ENCODE assay signal across 12 cellular contexts in the genomic region with DNA sequence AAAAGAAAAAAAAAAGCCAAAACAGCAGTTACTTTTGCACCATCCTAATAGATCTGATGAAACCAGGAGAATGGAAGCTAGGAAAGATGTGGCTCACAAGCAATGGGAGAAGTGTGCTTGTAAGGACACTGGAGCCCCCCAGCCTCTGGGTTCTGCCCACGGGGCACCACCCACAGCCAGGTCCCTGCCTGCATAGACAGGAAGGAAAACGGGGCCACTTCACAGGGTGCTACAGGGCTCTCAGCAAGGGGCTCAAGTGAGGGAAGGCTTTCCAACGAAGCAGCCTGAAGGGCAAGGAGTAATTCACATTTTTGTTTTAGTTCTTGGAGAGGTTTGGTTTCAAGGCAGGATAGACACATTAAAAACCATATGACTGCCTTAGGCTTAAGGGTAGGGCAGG. TPM values are rescaled to one million over a fixed set of nuclear protein-coding genes. Genes with fewer than 3 reads are reported as not detected.
A peak's percentile ranks its signal among the peaks of the same experiment; 100 is the strongest.
DNase-seq lines count a peak whose midpoint lies in the region; ATAC-seq and TF ChIP-seq lines count a peak whose summit lies in the region.
"Had no signal": no experiment of that assay in that cellular context is flagged by ENCODE, and none has a peak within 500 bp of the region (broad histone marks: within the 10 kb centered on the region; RNA-seq: fewer than 3 reads in every experiment).

No MANE protein-coding gene starts in this region.

- H3K4me1 ChIP-seq in cardiac muscle cell (ENCODE audit: low read depth) (peaks cover 72% of the 10 kb centered on the region), left lung (peaks cover 67 to 100% of the 10 kb centered on the region in 2 donors), tibial nerve (peaks cover 11 to 100% (median 92%) of the 10 kb centered on the region in 4 donors), foreskin keratinocyte (peaks cover 35% of the 10 kb centered on the region)

- H3K27me3 ChIP-seq in cardiac muscle cell (no peaks in the 10 kb centered on the region), left lung (no peaks in the 10 kb centered on the region), tibial nerve (no peaks in the 10 kb centered on the region), foreskin keratinocyte (no peaks in the 10 kb centered on the region)

- no peak for DNase-seq in cardiac muscle cell (ENCODE audit: low read depth in 1 of 2, low spot score in 1 of 2)
- DNase-seq in left cardiac atrium: no peak
- peak in 1 of 34 experiments; percentile 9 for DNase-seq in T-cell
- DNase-seq in left lung: no peak
- DNase-seq in tibial nerve (ENCODE audit: low spot score in 2 of 2): no peak
- no peak for DNase-seq in foreskin keratinocyte
- no peak for DNase-seq in NCI-H1694 (lab: John Stamatoyannopoulos, UW)
- DNase-seq: GM23248, Kasumi-1, NCI-H187 treated with DMSO at 0.1 percent for 48 hours, NCI-H526 had no signal

- peak overlapping the region in 2 of 3 donors; percentile 26 to 72 for H3K4me3 Mint-ChIP-seq in T-cell

- intact Hi-C loops in left cardiac atrium (cut with DNase I) (no loop called here), left lung (cut with DNase I) (no loop called here)

- ATAC-seq in left cardiac atrium (no peak), T-cell (replicated peaks in 1 of 4) (peak in 2 of 4 experiments; percentile 26 to 29), left lung (peak; percentile 41), GM21529 (IDR thresholded peaks at IDR 0.05; ENCODE audit: unreplicated experiment) (no peak), foreskin keratinocyte (no peak)

- H3K9me3 Mint-ChIP-seq in T-cell: no peaks in the 10 kb centered on the region

- TF ChIP-seq CTCF in cardiac muscle cell (IDR thresholded peaks at IDR 0.05; ENCODE audit: low read depth, low read length): no peak
- no peak for TF ChIP-seq CTCF in left lung (IDR thresholded peaks at IDR 0.05)
- no peak for TF ChIP-seq CTCF in tibial nerve (IDR thresholded peaks at IDR 0.05)
- TF ChIP-seq CTCF in foreskin keratinocyte (conservative IDR thresholded peaks at IDR 0.05): no peak

- no peaks in the 10 kb centered on the region for H3K36me3 ChIP-seq in cardiac muscle cell
- H3K36me3 ChIP-seq in left lung: no peaks in the 10 kb centered on the region
- H3K36me3 ChIP-seq in tibial nerve: no peaks in the 10 kb centered on the region

- no peaks in the 10 kb centered on the region for H3K27me3 Mint-ChIP-seq in T-cell

- H3K36me3 Mint-ChIP-seq in T-cell: no peaks in the 10 kb centered on the region

- POLR2A ChIA-PET in T-cell (lab: Charles Lee): interaction anchor here in 1 of 2 donors (0.6 kb wide), 2 partner anchors 9 to 16 kb away, joined by 4 to 8 read pairs; no protein-coding TSS in a partner anchor

- no peak for TF ChIP-seq EP300 in tibial nerve (IDR thresholded peaks at IDR 0.05)

- H3K27ac ChIP-seq in cardiac muscle cell (peak overlapping the region; percentile 61), left lung (no peak overlapping the region), tibial nerve (peak overlapping the region in 3 of 4 donors; percentile 22 to 70 (median 44)), foreskin keratinocyte (no peak overlapping the region)
- H3K27ac ChIP-seq: GM23248 had no signal

- WGBS in tibial nerve, 2 donors: 26 to 29% methylated on average over 3 of the region's 3 CpGs

- no peak for TF ChIP-seq POLR2A in tibial nerve (IDR thresholded peaks at IDR 0.05)

- peaks cover 94 to 98% (median 97%) of the 10 kb centered on the region in 3 donors for H3K4me1 Mint-ChIP-seq in T-cell

- H3K27ac Mint-ChIP-seq in T-cell: peak overlapping the region in 1 of 2 donors; percentile 11

- H3K9me3 ChIP-seq in cardiac muscle cell (ENCODE audit: low read depth) (no peaks in the 10 kb centered on the region), left lung (no peaks in the 10 kb centered on the region), tibial nerve (no peaks in the 10 kb centered on the region)

- no peak overlapping the region for H3K4me3 ChIP-seq in cardiac muscle cell
- H3K4me3 ChIP-seq in left lung: no peak overlapping the region
- H3K4me3 ChIP-seq in tibial nerve: no peak overlapping the region
- H3K4me3 ChIP-seq: GM23248 had no signal

- CTCF ChIA-PET in T-cell (lab: Charles Lee): no interaction called here

RNA-seq across cellular contexts. Expression of a gene that starts 42.7 kb away (rescaled TPM):
- total RNA-seq in cardiac muscle cell: 25.9 and 42.5 TPM in 2 replicates
- 86.1 and 109 TPM in 2 replicates for polyA plus RNA-seq in cardiac muscle cell
- total RNA-seq in left cardiac atrium: 10 to 100 TPM; 43.9 to 63.3 TPM
- total RNA-seq in T-cell: 100 to 1,000 TPM; 115 to 154 (median 139) TPM
- 10 to 100 TPM; 79.1 to 89.6 TPM for total RNA-seq in left lung
- 10 to 100 TPM; 34.7 to 69.6 (median 36.0) TPM for total RNA-seq in tibial nerve
- 27.3 and 27.8 TPM in 2 replicates for total RNA-seq in foreskin keratinocyte
- 11.5 and 13.5 TPM in 2 replicates for polyA plus RNA-seq in foreskin keratinocyte

RNA-seq across cellular contexts. Expression of a gene that starts 57.4 kb away (rescaled TPM):
- total RNA-seq in cardiac muscle cell: 0.70 and 1.9 TPM in 2 replicates
- polyA plus RNA-seq in cardiac muscle cell: 4.0 and 4.6 TPM in 2 replicates
- under 1 TPM in 1 of 2 donors, not detected in 1; 0.21 TPM for total RNA-seq in left cardiac atrium
- under 1 TPM in 1 of 5 donors, not detected in 4; 0.23 TPM for total RNA-seq in T-cell
- 1 to 10 TPM; 1.6 to 7.6 TPM for total RNA-seq in left lung
- under 1 TPM in 1 of 4 donors, not detected in 3; 0.20 TPM for total RNA-seq in tibial nerve
- 0.10 TPM in 1 of 2 replicates, not detected in the other for total RNA-seq in foreskin keratinocyte
- 0.06 and 0.12 TPM in 2 replicates for polyA plus RNA-seq in foreskin keratinocyte
- total RNA-seq: GM23248 had no signal
- polyA plus RNA-seq: GM23248 had no signal

Comparison
In these comparisons a context has a peak if more than half of its experiments do, and no peak if none do; other contexts are left out.
1. H3K27ac ChIP-seq: peak in cardiac muscle cell (single experiment) and tibial nerve (3 of 4); none in left lung (0 of 2) and foreskin keratinocyte (single experiment).